In the genomic region with DNA sequence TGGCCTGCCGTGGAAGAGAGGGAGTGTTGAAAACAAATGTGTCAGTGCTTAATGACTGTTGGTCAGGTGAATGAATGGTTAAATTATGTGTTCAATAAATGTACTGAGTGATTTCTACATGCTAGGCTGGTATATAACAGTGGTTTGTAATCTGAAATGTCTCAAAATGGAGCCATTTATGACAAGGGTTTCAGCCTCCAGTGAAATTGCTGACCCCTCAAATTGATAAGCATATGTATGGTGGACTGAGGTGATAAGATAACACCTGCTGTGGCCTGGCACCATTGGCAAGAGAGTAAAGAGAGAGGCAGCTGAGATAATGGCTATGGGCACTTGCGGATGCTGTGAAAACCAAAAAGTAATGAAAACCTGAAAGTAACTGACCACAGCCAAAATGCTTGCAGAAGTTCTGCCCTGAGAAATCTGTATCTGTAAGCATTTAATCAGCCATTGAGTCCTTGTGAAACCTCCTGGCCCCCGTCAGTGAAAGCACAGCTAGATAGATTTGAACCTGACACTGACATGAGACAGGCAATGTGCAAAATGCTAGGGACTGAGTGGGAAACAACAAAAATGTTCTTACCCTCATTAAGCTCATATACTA, we compare ENCODE assay signal across 1 cellular context.
A peak's percentile ranks its signal among the peaks of the same experiment; 100 is the strongest.
TF ChIP-seq lines count a peak whose summit lies in the region.

No MANE protein-coding gene starts in this region.

TF ChIP-seq in K562, 482 proteins besides CTCF, POLR2A, EP300 and RAD21 (continued from another document and continues in another):
- TF ChIP-seq, protein P1, sequence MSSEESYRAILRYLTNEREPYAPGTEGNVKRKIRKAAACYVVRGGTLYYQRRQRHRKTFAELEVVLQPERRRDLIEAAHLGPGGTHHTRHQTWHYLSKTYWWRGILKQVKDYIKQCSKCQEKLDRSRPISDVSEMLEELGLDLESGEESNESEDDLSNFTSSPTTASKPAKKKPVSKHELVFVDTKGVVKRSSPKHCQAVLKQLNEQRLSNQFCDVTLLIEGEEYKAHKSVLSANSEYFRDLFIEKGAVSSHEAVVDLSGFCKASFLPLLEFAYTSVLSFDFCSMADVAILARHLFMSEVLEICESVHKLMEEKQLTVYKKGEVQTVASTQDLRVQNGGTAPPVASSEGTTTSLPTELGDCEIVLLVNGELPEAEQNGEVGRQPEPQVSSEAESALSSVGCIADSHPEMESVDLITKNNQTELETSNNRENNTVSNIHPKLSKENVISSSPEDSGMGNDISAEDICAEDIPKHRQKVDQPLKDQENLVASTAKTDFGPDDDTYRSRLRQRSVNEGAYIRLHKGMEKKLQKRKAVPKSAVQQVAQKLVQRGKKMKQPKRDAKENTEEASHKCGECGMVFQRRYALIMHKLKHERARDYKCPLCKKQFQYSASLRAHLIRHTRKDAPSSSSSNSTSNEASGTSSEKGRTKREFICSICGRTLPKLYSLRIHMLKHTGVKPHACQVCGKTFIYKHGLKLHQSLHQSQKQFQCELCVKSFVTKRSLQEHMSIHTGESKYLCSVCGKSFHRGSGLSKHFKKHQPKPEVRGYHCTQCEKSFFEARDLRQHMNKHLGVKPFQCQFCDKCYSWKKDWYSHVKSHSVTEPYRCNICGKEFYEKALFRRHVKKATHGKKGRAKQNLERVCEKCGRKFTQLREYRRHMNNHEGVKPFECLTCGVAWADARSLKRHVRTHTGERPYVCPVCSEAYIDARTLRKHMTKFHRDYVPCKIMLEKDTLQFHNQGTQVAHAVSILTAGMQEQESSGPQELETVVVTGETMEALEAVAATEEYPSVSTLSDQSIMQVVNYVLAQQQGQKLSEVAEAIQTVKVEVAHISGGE (CRISPR knock-in tag; IDR thresholded peaks at IDR 0.05): peak in 1 of 3 experiments; percentile 63; a peak in 1 of 6 replicates
- TF ChIP-seq DACH1 (IDR thresholded peaks at IDR 0.05; ENCODE audit: partially characterized antibody) (no peak), ZNF79 (CRISPR knock-in tag; IDR thresholded peaks at IDR 0.05; ENCODE audit: low read depth) (no peak), GTF2B (IDR thresholded peaks at IDR 0.05; ENCODE audit: extremely low read depth, insufficient read length) (no peak), RB1 (IDR thresholded peaks at IDR 0.05; ENCODE audit: low read depth) (no peak), MXI1 (IDR thresholded peaks at IDR 0.05; ENCODE audit: low read depth, low read length) (no peak), ZBTB7A (IDR thresholded peaks at IDR 0.05; ENCODE audit: borderline replicate concordance, control insufficient read depth, low read depth, low read length) (no peak), U2AF2 (optimal IDR thresholded peaks at IDR 0.05; ENCODE audit: low read depth, low read length) (no peak), ZNF318 (IDR thresholded peaks at IDR 0.05; ENCODE audit: borderline replicate concordance in 1 of 2, low read depth in 1 of 2) (no peak), SAFB2 (IDR thresholded peaks at IDR 0.05; ENCODE audit: borderline replicate concordance, low read depth, low read length, severe bottlenecking) (no peak), CUX1 (CRISPR knock-in tag; IDR thresholded peaks at IDR 0.05) (no peak; the same call in 1 of the 2 replicates), BMI1 (IDR thresholded peaks at IDR 0.05; ENCODE audit: low read length) (no peak), IFI16 (CRISPR knock-in tag; IDR thresholded peaks at IDR 0.05) (no peak), CEBPZ (IDR thresholded peaks at IDR 0.05; ENCODE audit: borderline replicate concordance, low read depth, low read length) (no peak), ZNF764 (CRISPR knock-in tag; IDR thresholded peaks at IDR 0.05; ENCODE audit: low read depth) (no peak), ZNF445 (CRISPR knock-in tag; IDR thresholded peaks at IDR 0.05; ENCODE audit: low read depth) (no peak), KLF13 (tag; IDR thresholded peaks at IDR 0.05; ENCODE audit: borderline replicate concordance, low read depth) (peak; percentile 56; the same call in 1 of the 2 replicates), TRIM24 (IDR thresholded peaks at IDR 0.05) (no peak), TRIM28 (IDR thresholded peaks at IDR 0.05) (no peak)
- TF ChIP-seq, protein P2, sequence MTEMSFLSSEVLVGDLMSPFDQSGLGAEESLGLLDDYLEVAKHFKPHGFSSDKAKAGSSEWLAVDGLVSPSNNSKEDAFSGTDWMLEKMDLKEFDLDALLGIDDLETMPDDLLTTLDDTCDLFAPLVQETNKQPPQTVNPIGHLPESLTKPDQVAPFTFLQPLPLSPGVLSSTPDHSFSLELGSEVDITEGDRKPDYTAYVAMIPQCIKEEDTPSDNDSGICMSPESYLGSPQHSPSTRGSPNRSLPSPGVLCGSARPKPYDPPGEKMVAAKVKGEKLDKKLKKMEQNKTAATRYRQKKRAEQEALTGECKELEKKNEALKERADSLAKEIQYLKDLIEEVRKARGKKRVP (CRISPR knock-in tag; IDR thresholded peaks at IDR 0.05): no peak; the same call in 1 of the 2 replicates
- TF ChIP-seq, protein P3, sequence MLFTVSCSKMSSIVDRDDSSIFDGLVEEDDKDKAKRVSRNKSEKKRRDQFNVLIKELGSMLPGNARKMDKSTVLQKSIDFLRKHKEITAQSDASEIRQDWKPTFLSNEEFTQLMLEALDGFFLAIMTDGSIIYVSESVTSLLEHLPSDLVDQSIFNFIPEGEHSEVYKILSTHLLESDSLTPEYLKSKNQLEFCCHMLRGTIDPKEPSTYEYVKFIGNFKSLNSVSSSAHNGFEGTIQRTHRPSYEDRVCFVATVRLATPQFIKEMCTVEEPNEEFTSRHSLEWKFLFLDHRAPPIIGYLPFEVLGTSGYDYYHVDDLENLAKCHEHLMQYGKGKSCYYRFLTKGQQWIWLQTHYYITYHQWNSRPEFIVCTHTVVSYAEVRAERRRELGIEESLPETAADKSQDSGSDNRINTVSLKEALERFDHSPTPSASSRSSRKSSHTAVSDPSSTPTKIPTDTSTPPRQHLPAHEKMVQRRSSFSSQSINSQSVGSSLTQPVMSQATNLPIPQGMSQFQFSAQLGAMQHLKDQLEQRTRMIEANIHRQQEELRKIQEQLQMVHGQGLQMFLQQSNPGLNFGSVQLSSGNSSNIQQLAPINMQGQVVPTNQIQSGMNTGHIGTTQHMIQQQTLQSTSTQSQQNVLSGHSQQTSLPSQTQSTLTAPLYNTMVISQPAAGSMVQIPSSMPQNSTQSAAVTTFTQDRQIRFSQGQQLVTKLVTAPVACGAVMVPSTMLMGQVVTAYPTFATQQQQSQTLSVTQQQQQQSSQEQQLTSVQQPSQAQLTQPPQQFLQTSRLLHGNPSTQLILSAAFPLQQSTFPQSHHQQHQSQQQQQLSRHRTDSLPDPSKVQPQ (CRISPR knock-in tag; IDR thresholded peaks at IDR 0.05; ENCODE audit: borderline replicate concordance): no peak
